1 cellular context compared by ENCODE assay signal in genomic region chr5:78530342-78531096, GRCh38.
A peak's percentile ranks its signal among the peaks of the same experiment; 100 is the strongest.
TF ChIP-seq lines count a peak whose summit lies in the region.

No MANE protein-coding gene starts in this region.

TF ChIP-seq in HEK293, 187 proteins besides CTCF, POLR2A, EP300 and RAD21 (continued from another document):
- no peak for TF ChIP-seq ZBTB11 (tag by site-specific recombination; conservative IDR thresholded peaks at IDR 0.05; ENCODE audit: low read depth)
- no peak for TF ChIP-seq ZNF561 (tag by site-specific recombination; IDR thresholded peaks at IDR 0.05; ENCODE audit: borderline replicate concordance)
- TF ChIP-seq BCL6B (tag by site-specific recombination; IDR thresholded peaks at IDR 0.05) = no peak
- no peak for TF ChIP-seq ZNF335 (tag by site-specific recombination; conservative IDR thresholded peaks at IDR 0.05)
- no peak for TF ChIP-seq ZNF707 (tag by site-specific recombination; IDR thresholded peaks at IDR 0.05)
- TF ChIP-seq ZNF121 (tag by site-specific recombination; IDR thresholded peaks at IDR 0.05) = no peak
- peak; percentile 71 for TF ChIP-seq ZNF629 (tag by site-specific recombination; IDR thresholded peaks at IDR 0.05)
- TF ChIP-seq SCRT1 (tag by site-specific recombination; IDR thresholded peaks at IDR 0.05; ENCODE audit: borderline replicate concordance) = no peak
- no peak for TF ChIP-seq ZXDB (tag by site-specific recombination; IDR thresholded peaks at IDR 0.05)
- TF ChIP-seq ZBTB8A (tag by site-specific recombination; IDR thresholded peaks at IDR 0.05) = no peak
- TF ChIP-seq ZNF701 (tag by site-specific recombination; IDR thresholded peaks at IDR 0.05) = no peak
- TF ChIP-seq ZBTB17 (tag by site-specific recombination; IDR thresholded peaks at IDR 0.05) = peak; percentile 69
- no peak for TF ChIP-seq ZNF747 (tag by site-specific recombination; IDR thresholded peaks at IDR 0.05)
- no peak for TF ChIP-seq ZNF133 (tag by site-specific recombination; IDR thresholded peaks at IDR 0.05)
- TF ChIP-seq BCL11B (tag by site-specific recombination; IDR thresholded peaks at IDR 0.05; ENCODE audit: low read depth) = no peak
- TF ChIP-seq KLF1 (tag by site-specific recombination; IDR thresholded peaks at IDR 0.05) = no peak
- TF ChIP-seq ZNF660 (tag by site-specific recombination; IDR thresholded peaks at IDR 0.05) = no peak
- TF ChIP-seq ZNF423 (tag by site-specific recombination; IDR thresholded peaks at IDR 0.05) = no peak
- TF ChIP-seq ZNF155 (tag by site-specific recombination; IDR thresholded peaks at IDR 0.05) = no peak
- TF ChIP-seq ZNF626 (tag by site-specific recombination; IDR thresholded peaks at IDR 0.05) = no peak
- no peak for TF ChIP-seq YY2 (tag by site-specific recombination; IDR thresholded peaks at IDR 0.05)
- no peak for TF ChIP-seq KLF9 (tag by site-specific recombination; IDR thresholded peaks at IDR 0.05; ENCODE audit: low read depth)
- TF ChIP-seq ZNF624 (tag by site-specific recombination; IDR thresholded peaks at IDR 0.05) = no peak
- TF ChIP-seq ZNF184 (tag by site-specific recombination; IDR thresholded peaks at IDR 0.05) = 0 out of 2 replicates have a peak, but pooled peaks have one; percentile 36
- no peak for TF ChIP-seq ZNF223 (tag by site-specific recombination; IDR thresholded peaks at IDR 0.05)
- TF ChIP-seq ZNF18 (tag by site-specific recombination; IDR thresholded peaks at IDR 0.05) = no peak
